9 cellular contexts compared by ENCODE assay signal in the genomic region with DNA sequence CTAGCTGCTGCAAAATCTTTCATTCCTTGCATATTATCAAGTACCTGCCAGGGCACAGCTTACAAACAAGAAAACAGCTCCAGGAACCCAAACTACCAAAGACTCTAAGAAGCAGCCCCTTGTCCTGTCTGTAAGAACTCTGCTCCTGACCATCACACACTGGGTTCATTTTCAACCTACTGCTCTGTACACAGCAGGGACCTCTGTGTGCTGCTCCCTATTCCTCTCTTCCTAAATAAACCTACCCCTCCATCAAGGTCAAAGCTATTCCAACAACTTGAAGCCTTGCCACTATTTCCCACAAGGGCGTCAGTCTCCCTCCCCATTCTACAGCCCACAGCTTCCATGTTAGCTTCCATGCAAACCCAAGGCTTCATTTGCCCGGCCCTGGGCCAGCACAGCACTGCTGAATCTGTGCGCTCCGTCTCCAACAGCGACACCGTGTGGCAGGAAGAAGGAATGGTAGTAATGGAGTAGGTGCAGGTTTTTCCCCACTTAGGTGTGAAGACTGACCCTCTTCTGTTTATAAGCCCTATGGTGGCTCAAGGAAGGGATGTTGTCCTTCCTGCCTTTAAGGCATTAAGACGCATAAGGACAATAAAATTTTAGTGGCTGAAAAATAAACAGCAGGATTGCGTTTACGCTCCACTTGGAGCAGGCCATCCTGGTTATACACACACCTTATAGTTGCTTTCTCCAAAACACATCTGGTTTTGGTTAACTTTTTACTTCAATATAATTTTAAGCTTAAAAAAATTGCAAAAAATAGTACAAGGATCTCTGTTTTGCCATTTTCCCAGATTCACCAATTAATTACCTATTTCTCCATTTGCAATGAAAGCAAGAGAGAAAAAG.
A peak's percentile ranks its signal among the peaks of the same experiment; 100 is the strongest.
DNase-seq lines count a peak whose midpoint lies in the region; ATAC-seq and TF ChIP-seq lines count a peak whose summit lies in the region.
"Had no signal": no experiment of that assay in that cellular context is flagged by ENCODE, and none has a peak within 500 bp of the region (broad histone marks: within the 10 kb centered on the region; RNA-seq: fewer than 3 reads in every experiment).

No MANE protein-coding gene starts in this region.

- peaks cover 5% of the 10 kb centered on the region for H3K9me3 Mint-ChIP-seq in activated CD4-positive, alpha-beta memory T cell treated with anti-CD3 and anti-CD28 coated beads, Interleukin-2, amount 10 ng/mL, durations not matched to agents 7 days and 5 days

- H3K4me3 Mint-ChIP-seq in activated CD4-positive, alpha-beta memory T cell treated with anti-CD3 and anti-CD28 coated beads, Interleukin-2, amount 10 ng/mL, durations not matched to agents 7 days and 5 days, result no peak overlapping the region

- H3K9me3 ChIP-seq in effector memory CD4-positive, alpha-beta T cell (ENCODE audit: control insufficient read depth, low read length), result no peaks in the 10 kb centered on the region

- no peaks in the 10 kb centered on the region for H3K4me1 Mint-ChIP-seq in activated CD4-positive, alpha-beta memory T cell treated with anti-CD3 and anti-CD28 coated beads, Interleukin-2, amount 10 ng/mL, durations not matched to agents 7 days and 5 days

- H3K36me3 ChIP-seq in effector memory CD4-positive, alpha-beta T cell (ENCODE audit: control insufficient read depth, insufficient read depth, low read length), result no peaks in the 10 kb centered on the region

- ATAC-seq in HG02938 (IDR thresholded peaks at IDR 0.05; ENCODE audit: unreplicated experiment), result no peak

- no peak overlapping the region for H3K27ac ChIP-seq in effector memory CD4-positive, alpha-beta T cell (ENCODE audit: insufficient read depth, low read length, poor library complexity, severe bottlenecking)
- H3K27ac ChIP-seq: skin epidermis had no signal

- POLR2A ChIA-PET in activated CD4-positive, alpha-beta memory T cell treated with anti-CD3 and anti-CD28 coated beads, Interleukin-2, amount 10 ng/mL, durations not matched to agents 7 days and 5 days (lab: Charles Lee), result interaction anchor here (1.0 kb wide), 1 partner anchor 184 kb away, joined by 3 read pairs; no protein-coding TSS in a partner anchor

- peak; percentile 49 for TF ChIP-seq CTCF in GM20000 (IDR thresholded peaks at IDR 0.05; ENCODE audit: extremely low read depth, missing control alignments)

- H3K27me3 ChIP-seq in effector memory CD4-positive, alpha-beta T cell (replicated peaks; ENCODE audit: control insufficient read depth, insufficient read depth, low read length, poor library complexity, severe bottlenecking), result no peaks in the 10 kb centered on the region

- H3K27ac Mint-ChIP-seq in activated CD4-positive, alpha-beta memory T cell treated with anti-CD3 and anti-CD28 coated beads, Interleukin-2, amount 10 ng/mL, durations not matched to agents 7 days and 5 days, result no peak overlapping the region

- H3K27me3 Mint-ChIP-seq in activated CD4-positive, alpha-beta memory T cell treated with anti-CD3 and anti-CD28 coated beads, Interleukin-2, amount 10 ng/mL, durations not matched to agents 7 days and 5 days, result peaks cover 15% of the 10 kb centered on the region

- no peak overlapping the region for H3K4me3 ChIP-seq in effector memory CD4-positive, alpha-beta T cell (ENCODE audit: insufficient read depth, low read depth, low read length, poor library complexity, severe bottlenecking)
- H3K4me3 ChIP-seq: skin epidermis had no signal

- H3K4me1 ChIP-seq in effector memory CD4-positive, alpha-beta T cell (ENCODE audit: control insufficient read depth, insufficient read depth, low read length, poor library complexity, severe bottlenecking), result no peaks in the 10 kb centered on the region

- no peaks in the 10 kb centered on the region for H3K36me3 Mint-ChIP-seq in activated CD4-positive, alpha-beta memory T cell treated with anti-CD3 and anti-CD28 coated beads, Interleukin-2, amount 10 ng/mL, durations not matched to agents 7 days and 5 days (ENCODE audit: low read depth)

- peak; percentile 27 for DNase-seq in CMK (ENCODE audit: low read depth)
- DNase-seq in GM20000 (ENCODE audit: low spot score), result peak; percentile 46
- DNase-seq in NCI-H2029 treated with DMSO at 0.1 percent for 48 hours (lab: John Stamatoyannopoulos, UW), result peak; percentile 50
- peak; percentile 55 for DNase-seq in activated CD4-positive, alpha-beta memory T cell treated with anti-CD3 and anti-CD28 coated beads, Interleukin-2, amount 10 ng/mL, durations not matched to agents 7 days and 5 days
- DNase-seq in globus pallidus (ENCODE audit: low spot score), result peak; percentile 13
- DNase-seq in pons (ENCODE audit: low spot score), result peak; percentile 37
- DNase-seq in effector memory CD4-positive, alpha-beta T cell, result no peak

- CTCF ChIA-PET in activated CD4-positive, alpha-beta memory T cell treated with anti-CD3 and anti-CD28 coated beads, Interleukin-2, amount 10 ng/mL, durations not matched to agents 7 days and 5 days (lab: Charles Lee), result interaction anchor here (0.6 to 2.0 kb wide), 14 partner anchors 9 to 544 kb away, joined by 3 to 28 read pairs (median 4); no protein-coding TSS in a partner anchor

Comparison
In these comparisons a context has a peak if more than half of its experiments do, and no peak if none do; other contexts are left out.
1. DNase-seq: peak in CMK (single experiment), GM20000 (single experiment), NCI-H2029 treated with DMSO at 0.1 percent for 48 hours (single experiment), activated CD4-positive, alpha-beta memory T cell treated with anti-CD3 and anti-CD28 coated beads, Interleukin-2, amount 10 ng/mL, durations not matched to agents 7 days and 5 days (single experiment), globus pallidus (single experiment) and pons (single experiment); none in effector memory CD4-positive, alpha-beta T cell (0 of 3).